Comparison of ENCODE assay signal across 1 cellular context in genomic region chr6:52776711-52777351, GRCh38.
TF ChIP-seq lines count a peak whose summit lies in the region.

No MANE protein-coding gene starts in this region.

TF ChIP-seq in HepG2, 621 proteins besides CTCF, POLR2A, EP300 and RAD21 (continued from another document and continues in another):
- TF ChIP-seq MIXL1 (CRISPR knock-in tag; IDR thresholded peaks at IDR 0.05) (0 out of 2 replicates have a peak, but pooled peaks have one; percentile 32), ZNF292 (CRISPR knock-in tag; IDR thresholded peaks at IDR 0.05; ENCODE audit: borderline replicate concordance, low read depth) (peak; percentile 67; the same call in 1 of the 2 replicates), ZSCAN21 (CRISPR knock-in tag; IDR thresholded peaks at IDR 0.05; ENCODE audit: borderline replicate concordance) (0 out of 2 replicates have a peak, but pooled peaks have one; percentile 68), ZNF772 (CRISPR knock-in tag; IDR thresholded peaks at IDR 0.05) (0 out of 2 replicates have a peak, but pooled peaks have one; percentile 41), ZNF431 (CRISPR knock-in tag; IDR thresholded peaks at IDR 0.05; ENCODE audit: borderline replicate concordance, low read depth) (0 out of 2 replicates have a peak, but pooled peaks have one; percentile 37), NCOA2 (CRISPR knock-in tag; IDR thresholded peaks at IDR 0.05) (peak; percentile 30; the same call in 1 of the 2 replicates), ZBTB33 (CRISPR knock-in tag; IDR thresholded peaks at IDR 0.05) (0 out of 2 replicates have a peak, but pooled peaks have one; percentile 18), ZGPAT (CRISPR knock-in tag; IDR thresholded peaks at IDR 0.05) (peak; percentile 93; the same call in 1 of the 2 replicates), ISL2 (CRISPR knock-in tag; IDR thresholded peaks at IDR 0.05) (0 out of 2 replicates have a peak, but pooled peaks have one; percentile 14), PATZ1 (CRISPR knock-in tag; IDR thresholded peaks at IDR 0.05) (peak; percentile 45), KMT2B (CRISPR knock-in tag; IDR thresholded peaks at IDR 0.05) (0 out of 2 replicates have a peak, but pooled peaks have one; percentile 34), ZNF280B (CRISPR knock-in tag; IDR thresholded peaks at IDR 0.05; ENCODE audit: borderline replicate concordance) (0 out of 2 replicates have a peak, but pooled peaks have one; percentile 43), ERF (CRISPR knock-in tag; IDR thresholded peaks at IDR 0.05) (0 out of 2 replicates have a peak, but pooled peaks have one; percentile 39), PITX1 (CRISPR knock-in tag; IDR thresholded peaks at IDR 0.05) (peak; percentile 65; the same call in 1 of the 2 replicates), KAT7 (CRISPR knock-in tag; IDR thresholded peaks at IDR 0.05; ENCODE audit: borderline replicate concordance) (peak; percentile 81; the same call in 1 of the 2 replicates), ZFX (CRISPR knock-in tag; IDR thresholded peaks at IDR 0.05; ENCODE audit: low read depth) (peak; percentile 31; the same call in 1 of the 2 replicates), HIVEP1 (CRISPR knock-in tag; IDR thresholded peaks at IDR 0.05) (0 out of 2 replicates have a peak, but pooled peaks have one; percentile 18), MIER3 (CRISPR knock-in tag; IDR thresholded peaks at IDR 0.05; ENCODE audit: borderline replicate concordance) (peak; percentile 23; the same call in 1 of the 2 replicates), ZSCAN31 (CRISPR knock-in tag; IDR thresholded peaks at IDR 0.05; ENCODE audit: low read depth) (peak; percentile 73), ZMYM4 (CRISPR knock-in tag; IDR thresholded peaks at IDR 0.05) (peak; percentile 95), THAP9 (CRISPR knock-in tag; IDR thresholded peaks at IDR 0.05; ENCODE audit: borderline replicate concordance) (peak; percentile 49; the same call in 1 of the 2 replicates), ATF3 (CRISPR knock-in tag; IDR thresholded peaks at IDR 0.05) (0 out of 2 replicates have a peak, but pooled peaks have one; percentile 9), GATAD2A (CRISPR knock-in tag; IDR thresholded peaks at IDR 0.05) (peak; percentile 85), BCL6 (CRISPR knock-in tag; IDR thresholded peaks at IDR 0.05) (peak; percentile 36; the same call in 1 of the 2 replicates), ZMYM3 (CRISPR knock-in tag; IDR thresholded peaks at IDR 0.05) (peak; percentile 60; the same call in 1 of the 2 replicates), ZNF430 (CRISPR knock-in tag; IDR thresholded peaks at IDR 0.05) (0 out of 2 replicates have a peak, but pooled peaks have one; percentile 56), POGZ (CRISPR knock-in tag; IDR thresholded peaks at IDR 0.05) (peak; percentile 88)
- TF ChIP-seq, protein P1, sequence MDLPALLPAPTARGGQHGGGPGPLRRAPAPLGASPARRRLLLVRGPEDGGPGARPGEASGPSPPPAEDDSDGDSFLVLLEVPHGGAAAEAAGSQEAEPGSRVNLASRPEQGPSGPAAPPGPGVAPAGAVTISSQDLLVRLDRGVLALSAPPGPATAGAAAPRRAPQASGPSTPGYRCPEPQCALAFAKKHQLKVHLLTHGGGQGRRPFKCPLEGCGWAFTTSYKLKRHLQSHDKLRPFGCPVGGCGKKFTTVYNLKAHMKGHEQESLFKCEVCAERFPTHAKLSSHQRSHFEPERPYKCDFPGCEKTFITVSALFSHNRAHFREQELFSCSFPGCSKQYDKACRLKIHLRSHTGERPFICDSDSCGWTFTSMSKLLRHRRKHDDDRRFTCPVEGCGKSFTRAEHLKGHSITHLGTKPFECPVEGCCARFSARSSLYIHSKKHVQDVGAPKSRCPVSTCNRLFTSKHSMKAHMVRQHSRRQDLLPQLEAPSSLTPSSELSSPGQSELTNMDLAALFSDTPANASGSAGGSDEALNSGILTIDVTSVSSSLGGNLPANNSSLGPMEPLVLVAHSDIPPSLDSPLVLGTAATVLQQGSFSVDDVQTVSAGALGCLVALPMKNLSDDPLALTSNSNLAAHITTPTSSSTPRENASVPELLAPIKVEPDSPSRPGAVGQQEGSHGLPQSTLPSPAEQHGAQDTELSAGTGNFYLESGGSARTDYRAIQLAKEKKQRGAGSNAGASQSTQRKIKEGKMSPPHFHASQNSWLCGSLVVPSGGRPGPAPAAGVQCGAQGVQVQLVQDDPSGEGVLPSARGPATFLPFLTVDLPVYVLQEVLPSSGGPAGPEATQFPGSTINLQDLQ (CRISPR knock-in tag; IDR thresholded peaks at IDR 0.05), result peak; percentile 67; the same call in 1 of the 2 replicates
- TF ChIP-seq, protein P2, sequence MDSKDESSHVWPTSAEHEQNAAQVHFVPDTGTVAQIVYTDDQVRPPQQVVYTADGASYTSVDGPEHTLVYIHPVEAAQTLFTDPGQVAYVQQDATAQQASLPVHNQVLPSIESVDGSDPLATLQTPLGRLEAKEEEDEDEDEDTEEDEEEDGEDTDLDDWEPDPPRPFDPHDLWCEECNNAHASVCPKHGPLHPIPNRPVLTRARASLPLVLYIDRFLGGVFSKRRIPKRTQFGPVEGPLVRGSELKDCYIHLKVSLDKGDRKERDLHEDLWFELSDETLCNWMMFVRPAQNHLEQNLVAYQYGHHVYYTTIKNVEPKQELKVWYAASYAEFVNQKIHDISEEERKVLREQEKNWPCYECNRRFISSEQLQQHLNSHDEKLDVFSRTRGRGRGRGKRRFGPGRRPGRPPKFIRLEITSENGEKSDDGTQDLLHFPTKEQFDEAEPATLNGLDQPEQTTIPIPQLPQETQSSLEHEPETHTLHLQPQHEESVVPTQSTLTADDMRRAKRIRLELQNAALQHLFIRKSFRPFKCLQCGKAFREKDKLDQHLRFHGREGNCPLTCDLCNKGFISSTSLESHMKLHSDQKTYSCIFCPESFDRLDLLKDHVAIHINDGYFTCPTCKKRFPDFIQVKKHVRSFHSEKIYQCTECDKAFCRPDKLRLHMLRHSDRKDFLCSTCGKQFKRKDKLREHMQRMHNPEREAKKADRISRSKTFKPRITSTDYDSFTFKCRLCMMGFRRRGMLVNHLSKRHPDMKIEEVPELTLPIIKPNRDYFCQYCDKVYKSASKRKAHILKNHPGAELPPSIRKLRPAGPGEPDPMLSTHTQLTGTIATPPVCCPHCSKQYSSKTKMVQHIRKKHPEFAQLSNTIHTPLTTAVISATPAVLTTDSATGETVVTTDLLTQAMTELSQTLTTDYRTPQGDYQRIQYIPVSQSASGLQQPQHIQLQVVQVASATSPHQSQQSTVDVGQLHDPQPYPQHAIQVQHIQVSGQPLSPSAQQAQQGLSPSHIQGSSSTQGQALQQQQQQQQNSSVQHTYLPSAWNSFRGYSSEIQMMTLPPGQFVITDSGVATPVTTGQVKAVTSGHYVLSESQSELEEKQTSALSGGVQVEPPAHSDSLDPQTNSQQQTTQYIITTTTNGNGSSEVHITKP (CRISPR knock-in tag; IDR thresholded peaks at IDR 0.05; ENCODE audit: low read depth), result 0 out of 2 replicates have a peak, but pooled peaks have one; percentile 37
- TF ChIP-seq, protein P3, sequence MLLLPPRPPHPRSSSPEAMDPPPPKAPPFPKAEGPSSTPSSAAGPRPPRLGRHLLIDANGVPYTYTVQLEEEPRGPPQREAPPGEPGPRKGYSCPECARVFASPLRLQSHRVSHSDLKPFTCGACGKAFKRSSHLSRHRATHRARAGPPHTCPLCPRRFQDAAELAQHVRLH (CRISPR knock-in tag; IDR thresholded peaks at IDR 0.05; ENCODE audit: borderline replicate concordance, low read depth), result peak; percentile 69; the same call in 1 of the 2 replicates
